Comparison of ENCODE assay signal across 1 cellular context in the genomic region with DNA sequence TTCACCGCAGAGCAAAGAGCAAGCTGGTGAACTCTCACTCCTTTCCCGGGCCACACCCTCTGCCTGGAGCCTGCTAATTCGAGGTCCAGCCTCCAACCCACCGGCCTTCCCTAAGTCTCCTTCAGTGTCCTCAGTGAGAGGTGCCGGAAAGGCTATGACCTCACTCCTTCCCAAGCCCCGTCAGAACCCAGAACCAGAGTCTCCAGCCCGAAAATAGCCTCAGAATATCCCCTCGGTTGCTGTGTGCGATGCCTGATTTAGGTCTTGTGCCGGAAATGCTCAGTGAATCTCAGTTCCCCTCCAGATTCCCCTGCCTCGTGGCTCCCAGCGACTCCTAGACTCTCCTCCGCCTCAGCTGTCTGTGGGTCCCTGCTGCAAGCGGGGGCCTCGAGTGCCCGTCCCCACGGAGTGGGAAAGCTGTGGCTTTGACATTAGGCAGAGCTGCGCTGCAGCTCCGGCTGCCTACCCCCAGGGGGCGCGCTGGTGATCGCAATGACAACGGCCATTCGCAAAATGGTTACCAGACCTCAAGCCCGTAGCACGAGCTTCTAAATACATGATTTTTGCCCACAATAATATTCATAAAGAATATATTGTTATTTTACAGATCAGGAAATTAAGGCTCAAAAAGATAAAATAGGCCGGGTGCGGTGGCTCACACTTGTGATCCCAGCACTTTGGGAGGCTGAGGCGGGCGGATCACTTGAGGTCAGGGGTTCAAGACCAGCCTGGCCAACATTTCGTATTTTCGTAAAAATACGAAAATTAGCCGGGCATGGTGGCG.
TF ChIP-seq lines count a peak whose summit lies in the region.

No MANE protein-coding gene starts in this region.

TF ChIP-seq in HepG2, 621 proteins besides CTCF, POLR2A, EP300 and RAD21 (continued from another document and continues in another):
- TF ChIP-seq, protein P1, sequence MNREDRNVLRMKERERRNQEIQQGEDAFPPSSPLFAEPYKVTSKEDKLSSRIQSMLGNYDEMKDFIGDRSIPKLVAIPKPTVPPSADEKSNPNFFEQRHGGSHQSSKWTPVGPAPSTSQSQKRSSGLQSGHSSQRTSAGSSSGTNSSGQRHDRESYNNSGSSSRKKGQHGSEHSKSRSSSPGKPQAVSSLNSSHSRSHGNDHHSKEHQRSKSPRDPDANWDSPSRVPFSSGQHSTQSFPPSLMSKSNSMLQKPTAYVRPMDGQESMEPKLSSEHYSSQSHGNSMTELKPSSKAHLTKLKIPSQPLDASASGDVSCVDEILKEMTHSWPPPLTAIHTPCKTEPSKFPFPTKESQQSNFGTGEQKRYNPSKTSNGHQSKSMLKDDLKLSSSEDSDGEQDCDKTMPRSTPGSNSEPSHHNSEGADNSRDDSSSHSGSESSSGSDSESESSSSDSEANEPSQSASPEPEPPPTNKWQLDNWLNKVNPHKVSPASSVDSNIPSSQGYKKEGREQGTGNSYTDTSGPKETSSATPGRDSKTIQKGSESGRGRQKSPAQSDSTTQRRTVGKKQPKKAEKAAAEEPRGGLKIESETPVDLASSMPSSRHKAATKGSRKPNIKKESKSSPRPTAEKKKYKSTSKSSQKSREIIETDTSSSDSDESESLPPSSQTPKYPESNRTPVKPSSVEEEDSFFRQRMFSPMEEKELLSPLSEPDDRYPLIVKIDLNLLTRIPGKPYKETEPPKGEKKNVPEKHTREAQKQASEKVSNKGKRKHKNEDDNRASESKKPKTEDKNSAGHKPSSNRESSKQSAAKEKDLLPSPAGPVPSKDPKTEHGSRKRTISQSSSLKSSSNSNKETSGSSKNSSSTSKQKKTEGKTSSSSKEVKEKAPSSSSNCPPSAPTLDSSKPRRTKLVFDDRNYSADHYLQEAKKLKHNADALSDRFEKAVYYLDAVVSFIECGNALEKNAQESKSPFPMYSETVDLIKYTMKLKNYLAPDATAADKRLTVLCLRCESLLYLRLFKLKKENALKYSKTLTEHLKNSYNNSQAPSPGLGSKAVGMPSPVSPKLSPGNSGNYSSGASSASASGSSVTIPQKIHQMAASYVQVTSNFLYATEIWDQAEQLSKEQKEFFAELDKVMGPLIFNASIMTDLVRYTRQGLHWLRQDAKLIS (CRISPR knock-in tag; IDR thresholded peaks at IDR 0.05), result no peak
- no peak for TF ChIP-seq ZNF652 (CRISPR knock-in tag; IDR thresholded peaks at IDR 0.05; ENCODE audit: borderline replicate concordance, low read depth)
- TF ChIP-seq KLF15 (CRISPR knock-in tag; IDR thresholded peaks at IDR 0.05; ENCODE audit: borderline replicate concordance), result no peak
- TF ChIP-seq HOXD1 (CRISPR knock-in tag; IDR thresholded peaks at IDR 0.05), result no peak
- TF ChIP-seq HOXA3 (CRISPR knock-in tag; IDR thresholded peaks at IDR 0.05), result peak; percentile 77; the same call in 1 of the 2 replicates
- no peak for TF ChIP-seq ARHGAP35 (CRISPR knock-in tag; IDR thresholded peaks at IDR 0.05; ENCODE audit: borderline replicate concordance)
- no peak for TF ChIP-seq POLR2G (IDR thresholded peaks at IDR 0.05; ENCODE audit: low read depth, low read length)
- TF ChIP-seq, protein P2, sequence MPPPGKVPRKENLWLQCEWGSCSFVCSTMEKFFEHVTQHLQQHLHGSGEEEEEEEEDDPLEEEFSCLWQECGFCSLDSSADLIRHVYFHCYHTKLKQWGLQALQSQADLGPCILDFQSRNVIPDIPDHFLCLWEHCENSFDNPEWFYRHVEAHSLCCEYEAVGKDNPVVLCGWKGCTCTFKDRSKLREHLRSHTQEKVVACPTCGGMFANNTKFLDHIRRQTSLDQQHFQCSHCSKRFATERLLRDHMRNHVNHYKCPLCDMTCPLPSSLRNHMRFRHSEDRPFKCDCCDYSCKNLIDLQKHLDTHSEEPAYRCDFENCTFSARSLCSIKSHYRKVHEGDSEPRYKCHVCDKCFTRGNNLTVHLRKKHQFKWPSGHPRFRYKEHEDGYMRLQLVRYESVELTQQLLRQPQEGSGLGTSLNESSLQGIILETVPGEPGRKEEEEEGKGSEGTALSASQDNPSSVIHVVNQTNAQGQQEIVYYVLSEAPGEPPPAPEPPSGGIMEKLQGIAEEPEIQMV (CRISPR knock-in tag; IDR thresholded peaks at IDR 0.05; ENCODE audit: low read depth), result no peak
- TF ChIP-seq SP5 (CRISPR knock-in tag; IDR thresholded peaks at IDR 0.05; ENCODE audit: borderline replicate concordance, low read depth), result no peak
- TF ChIP-seq, protein P3, sequence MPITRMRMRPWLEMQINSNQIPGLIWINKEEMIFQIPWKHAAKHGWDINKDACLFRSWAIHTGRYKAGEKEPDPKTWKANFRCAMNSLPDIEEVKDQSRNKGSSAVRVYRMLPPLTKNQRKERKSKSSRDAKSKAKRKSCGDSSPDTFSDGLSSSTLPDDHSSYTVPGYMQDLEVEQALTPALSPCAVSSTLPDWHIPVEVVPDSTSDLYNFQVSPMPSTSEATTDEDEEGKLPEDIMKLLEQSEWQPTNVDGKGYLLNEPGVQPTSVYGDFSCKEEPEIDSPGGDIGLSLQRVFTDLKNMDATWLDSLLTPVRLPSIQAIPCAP (CRISPR knock-in tag; IDR thresholded peaks at IDR 0.05; ENCODE audit: low read depth), result no peak
- no peak for TF ChIP-seq ZNF629 (CRISPR knock-in tag; conservative IDR thresholded peaks at IDR 0.05)
- no peak for TF ChIP-seq MZF1 (CRISPR knock-in tag; IDR thresholded peaks at IDR 0.05; ENCODE audit: borderline replicate concordance)
- TF ChIP-seq AHR (CRISPR knock-in tag; IDR thresholded peaks at IDR 0.05), result no peak
- no peak for TF ChIP-seq ZNF260 (CRISPR knock-in tag; IDR thresholded peaks at IDR 0.05; ENCODE audit: borderline replicate concordance, low read depth)
- TF ChIP-seq ZNF124 (CRISPR knock-in tag; IDR thresholded peaks at IDR 0.05), result no peak
- TF ChIP-seq MTF2 (CRISPR knock-in tag; IDR thresholded peaks at IDR 0.05; ENCODE audit: borderline replicate concordance), result peak; percentile 73; the same call in 1 of the 2 replicates
- TF ChIP-seq, protein P4, sequence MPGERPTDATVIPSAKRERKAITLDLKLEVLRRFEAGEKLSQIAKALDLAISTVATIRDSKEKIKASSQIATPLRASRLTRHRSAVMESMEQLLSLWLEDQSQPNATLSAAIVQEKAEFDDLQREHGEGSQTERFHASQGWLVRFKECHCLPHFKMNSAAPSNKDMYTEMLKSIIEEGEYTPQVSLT (CRISPR knock-in tag; IDR thresholded peaks at IDR 0.05; ENCODE audit: borderline replicate concordance, low read depth), result no peak
- no peak for TF ChIP-seq SMAD9 (CRISPR knock-in tag; IDR thresholded peaks at IDR 0.05)
- TF ChIP-seq, protein P5, sequence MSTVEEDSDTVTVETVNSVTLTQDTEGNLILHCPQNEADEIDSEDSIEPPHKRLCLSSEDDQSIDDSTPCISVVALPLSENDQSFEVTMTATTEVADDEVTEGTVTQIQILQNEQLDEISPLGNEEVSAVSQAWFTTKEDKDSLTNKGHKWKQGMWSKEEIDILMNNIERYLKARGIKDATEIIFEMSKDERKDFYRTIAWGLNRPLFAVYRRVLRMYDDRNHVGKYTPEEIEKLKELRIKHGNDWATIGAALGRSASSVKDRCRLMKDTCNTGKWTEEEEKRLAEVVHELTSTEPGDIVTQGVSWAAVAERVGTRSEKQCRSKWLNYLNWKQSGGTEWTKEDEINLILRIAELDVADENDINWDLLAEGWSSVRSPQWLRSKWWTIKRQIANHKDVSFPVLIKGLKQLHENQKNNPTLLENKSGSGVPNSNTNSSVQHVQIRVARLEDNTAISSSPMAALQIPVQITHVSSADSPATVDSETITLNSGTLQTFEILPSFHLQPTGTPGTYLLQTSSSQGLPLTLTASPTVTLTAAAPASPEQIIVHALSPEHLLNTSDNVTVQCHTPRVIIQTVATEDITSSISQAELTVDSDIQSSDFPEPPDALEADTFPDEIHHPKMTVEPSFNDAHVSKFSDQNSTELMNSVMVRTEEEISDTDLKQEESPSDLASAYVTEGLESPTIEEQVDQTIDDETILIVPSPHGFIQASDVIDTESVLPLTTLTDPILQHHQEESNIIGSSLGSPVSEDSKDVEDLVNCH (CRISPR knock-in tag; IDR thresholded peaks at IDR 0.05), result no peak
- no peak for TF ChIP-seq ZSCAN31 (CRISPR knock-in tag; IDR thresholded peaks at IDR 0.05; ENCODE audit: low read depth)
- TF ChIP-seq ISL2 (CRISPR knock-in tag; IDR thresholded peaks at IDR 0.05), result no peak
- TF ChIP-seq SRY (CRISPR knock-in tag; IDR thresholded peaks at IDR 0.05), result 0 out of 2 replicates have a peak, but pooled peaks have one; percentile 57
- TF ChIP-seq ZNF335 (CRISPR knock-in tag; IDR thresholded peaks at IDR 0.05), result no peak
- TF ChIP-seq ISX (CRISPR knock-in tag; conservative IDR thresholded peaks at IDR 0.05), result no peak
- no peak for TF ChIP-seq PCBP1 (IDR thresholded peaks at IDR 0.05; ENCODE audit: borderline replicate concordance, low read depth, low read length)
- no peak for TF ChIP-seq ZNF713 (CRISPR knock-in tag; IDR thresholded peaks at IDR 0.05)
- TF ChIP-seq, protein P6, sequence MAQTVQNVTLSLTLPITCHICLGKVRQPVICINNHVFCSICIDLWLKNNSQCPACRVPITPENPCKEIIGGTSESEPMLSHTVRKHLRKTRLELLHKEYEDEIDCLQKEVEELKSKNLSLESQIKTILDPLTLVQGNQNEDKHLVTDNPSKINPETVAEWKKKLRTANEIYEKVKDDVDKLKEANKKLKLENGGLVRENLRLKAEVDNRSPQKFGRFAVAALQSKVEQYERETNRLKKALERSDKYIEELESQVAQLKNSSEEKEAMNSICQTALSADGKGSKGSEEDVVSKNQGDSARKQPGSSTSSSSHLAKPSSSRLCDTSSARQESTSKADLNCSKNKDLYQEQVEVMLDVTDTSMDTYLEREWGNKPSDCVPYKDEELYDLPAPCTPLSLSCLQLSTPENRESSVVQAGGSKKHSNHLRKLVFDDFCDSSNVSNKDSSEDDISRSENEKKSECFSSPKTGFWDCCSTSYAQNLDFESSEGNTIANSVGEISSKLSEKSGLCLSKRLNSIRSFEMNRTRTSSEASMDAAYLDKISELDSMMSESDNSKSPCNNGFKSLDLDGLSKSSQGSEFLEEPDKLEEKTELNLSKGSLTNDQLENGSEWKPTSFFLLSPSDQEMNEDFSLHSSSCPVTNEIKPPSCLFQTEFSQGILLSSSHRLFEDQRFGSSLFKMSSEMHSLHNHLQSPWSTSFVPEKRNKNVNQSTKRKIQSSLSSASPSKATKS (CRISPR knock-in tag; IDR thresholded peaks at IDR 0.05), result no peak
- no peak; the same call in 1 of the 2 replicates for TF ChIP-seq ZNF256 (CRISPR knock-in tag; conservative IDR thresholded peaks at IDR 0.05)
- TF ChIP-seq, protein P7, sequence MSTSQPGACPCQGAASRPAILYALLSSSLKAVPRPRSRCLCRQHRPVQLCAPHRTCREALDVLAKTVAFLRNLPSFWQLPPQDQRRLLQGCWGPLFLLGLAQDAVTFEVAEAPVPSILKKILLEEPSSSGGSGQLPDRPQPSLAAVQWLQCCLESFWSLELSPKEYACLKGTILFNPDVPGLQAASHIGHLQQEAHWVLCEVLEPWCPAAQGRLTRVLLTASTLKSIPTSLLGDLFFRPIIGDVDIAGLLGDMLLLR (CRISPR knock-in tag; IDR thresholded peaks at IDR 0.05), result no peak; the same call in 1 of the 2 replicates
- no peak for TF ChIP-seq CHCHD3 (CRISPR knock-in tag; IDR thresholded peaks at IDR 0.05)
- TF ChIP-seq PHB2 (IDR thresholded peaks at IDR 0.05; ENCODE audit: partially characterized antibody), result no peak
- no peak for TF ChIP-seq CBX2 (IDR thresholded peaks at IDR 0.05; ENCODE audit: low read depth, low read length)
- TF ChIP-seq CBX2 (CRISPR knock-in tag; IDR thresholded peaks at IDR 0.05; ENCODE audit: low read depth), result no peak
- no peak for TF ChIP-seq ZNF839 (CRISPR knock-in tag; IDR thresholded peaks at IDR 0.05; ENCODE audit: borderline replicate concordance)
- TF ChIP-seq, protein P8, sequence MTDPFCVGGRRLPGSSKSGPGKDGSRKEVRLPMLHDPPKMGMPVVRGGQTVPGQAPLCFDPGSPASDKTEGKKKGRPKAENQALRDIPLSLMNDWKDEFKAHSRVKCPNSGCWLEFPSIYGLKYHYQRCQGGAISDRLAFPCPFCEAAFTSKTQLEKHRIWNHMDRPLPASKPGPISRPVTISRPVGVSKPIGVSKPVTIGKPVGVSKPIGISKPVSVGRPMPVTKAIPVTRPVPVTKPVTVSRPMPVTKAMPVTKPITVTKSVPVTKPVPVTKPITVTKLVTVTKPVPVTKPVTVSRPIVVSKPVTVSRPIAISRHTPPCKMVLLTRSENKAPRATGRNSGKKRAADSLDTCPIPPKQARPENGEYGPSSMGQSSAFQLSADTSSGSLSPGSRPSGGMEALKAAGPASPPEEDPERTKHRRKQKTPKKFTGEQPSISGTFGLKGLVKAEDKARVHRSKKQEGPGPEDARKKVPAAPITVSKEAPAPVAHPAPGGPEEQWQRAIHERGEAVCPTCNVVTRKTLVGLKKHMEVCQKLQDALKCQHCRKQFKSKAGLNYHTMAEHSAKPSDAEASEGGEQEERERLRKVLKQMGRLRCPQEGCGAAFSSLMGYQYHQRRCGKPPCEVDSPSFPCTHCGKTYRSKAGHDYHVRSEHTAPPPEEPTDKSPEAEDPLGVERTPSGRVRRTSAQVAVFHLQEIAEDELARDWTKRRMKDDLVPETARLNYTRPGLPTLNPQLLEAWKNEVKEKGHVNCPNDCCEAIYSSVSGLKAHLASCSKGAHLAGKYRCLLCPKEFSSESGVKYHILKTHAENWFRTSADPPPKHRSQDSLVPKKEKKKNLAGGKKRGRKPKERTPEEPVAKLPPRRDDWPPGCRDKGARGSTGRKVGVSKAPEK (CRISPR knock-in tag; IDR thresholded peaks at IDR 0.05; ENCODE audit: borderline replicate concordance), result no peak
- TF ChIP-seq ZNF674 (CRISPR knock-in tag; IDR thresholded peaks at IDR 0.05; ENCODE audit: low read depth), result no peak
- TF ChIP-seq KAT2B (IDR thresholded peaks at IDR 0.05; ENCODE audit: borderline replicate concordance, low read depth, low read length), result no peak
- TF ChIP-seq ZNF557 (CRISPR knock-in tag; IDR thresholded peaks at IDR 0.05), result no peak
- TF ChIP-seq, protein P9, sequence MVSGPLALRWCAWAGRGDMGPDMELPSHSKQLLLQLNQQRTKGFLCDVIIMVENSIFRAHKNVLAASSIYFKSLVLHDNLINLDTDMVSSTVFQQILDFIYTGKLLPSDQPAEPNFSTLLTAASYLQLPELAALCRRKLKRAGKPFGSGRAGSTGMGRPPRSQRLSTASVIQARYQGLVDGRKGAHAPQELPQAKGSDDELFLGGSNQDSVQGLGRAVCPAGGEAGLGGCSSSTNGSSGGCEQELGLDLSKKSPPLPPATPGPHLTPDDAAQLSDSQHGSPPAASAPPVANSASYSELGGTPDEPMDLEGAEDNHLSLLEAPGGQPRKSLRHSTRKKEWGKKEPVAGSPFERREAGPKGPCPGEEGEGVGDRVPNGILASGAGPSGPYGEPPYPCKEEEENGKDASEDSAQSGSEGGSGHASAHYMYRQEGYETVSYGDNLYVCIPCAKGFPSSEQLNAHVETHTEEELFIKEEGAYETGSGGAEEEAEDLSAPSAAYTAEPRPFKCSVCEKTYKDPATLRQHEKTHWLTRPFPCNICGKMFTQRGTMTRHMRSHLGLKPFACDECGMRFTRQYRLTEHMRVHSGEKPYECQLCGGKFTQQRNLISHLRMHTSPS (CRISPR knock-in tag; IDR thresholded peaks at IDR 0.05; ENCODE audit: low read depth), result no peak
- TF ChIP-seq ZFX (CRISPR knock-in tag; IDR thresholded peaks at IDR 0.05; ENCODE audit: low read depth), result no peak
